Comparison of ENCODE assay signal across 30 cellular contexts in the genomic region with DNA sequence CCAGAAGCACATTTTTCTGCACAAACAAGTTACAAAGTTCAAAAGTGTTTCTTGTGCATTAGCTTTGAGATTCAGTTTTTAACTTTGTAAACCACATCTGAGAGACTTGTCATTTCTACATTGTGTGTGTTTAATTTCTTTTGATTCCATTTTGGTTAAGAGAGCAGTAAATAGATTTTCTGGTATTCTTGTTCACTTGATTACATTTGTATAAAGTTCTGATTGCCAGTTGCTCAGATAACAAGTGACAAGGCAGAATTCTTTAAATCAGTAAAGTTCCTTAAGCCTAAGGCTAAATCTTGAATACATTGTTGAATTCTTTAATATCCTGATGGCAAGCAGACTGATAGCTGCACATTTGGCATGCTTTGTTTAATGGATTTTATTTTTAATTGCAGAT.
"Had no signal": no experiment of that assay in that cellular context is flagged by ENCODE, and none has a peak within 500 bp of the region (broad histone marks: within the 10 kb centered on the region; RNA-seq: fewer than 3 reads in every experiment).

No MANE protein-coding gene starts in this region.

- H3K27me3 ChIP-seq: breast epithelium, esophagus muscularis mucosa, foreskin keratinocyte, heart right ventricle, neural progenitor cell, sigmoid colon, suprapubic skin, tibial artery, upper lobe of right lung had no signal

- DNase-seq: activated CD4-positive, alpha-beta T cell treated with anti-CD3 and anti-CD28 coated beads for 4 hours; activated CD4-positive, alpha-beta T cell treated with anti-CD3 and anti-CD28 coated beads, Interleukin-2, amount 50 U/mL, for 48 hours; activated CD8-positive, alpha-beta memory T cell treated with anti-CD3 and anti-CD28 coated beads, Interleukin-2, amount 50 U/mL, for 4 hours; activated naive CD8-positive, alpha-beta T cell treated with anti-CD3 and anti-CD28 coated beads, Interleukin-2, amount 50 U/mL, for 24 hours; activated T-cell treated with anti-CD3 and anti-CD28 coated beads, Interleukin-2, amount 50 U/mL, for 1 hour; foreskin keratinocyte; heart right ventricle; kidney glomerular epithelial cell; lower lobe of right lung; mesenchymal stem cell; natural killer cell; occipital lobe; psoas muscle; sigmoid colon; stimulated activated CD4-positive, alpha-beta T cell treated with anti-CD3 and anti-CD28 coated beads, Interleukin-15, amount 100 ng/mL, for 24 hours; stimulated activated CD4-positive, alpha-beta T cell treated with anti-CD3 and anti-CD28 coated beads, Interleukin-2, amount 100 ng/mL, for 24 hours; stimulated activated naive CD4-positive, alpha-beta T cell; T-helper 1 cell; tibial artery; upper lobe of right lung had no signal

- H3K79me2 ChIP-seq: parathyroid adenoma had no signal

- H3K4me1 ChIP-seq: breast epithelium, foreskin keratinocyte had no signal

- H3K4me3 Mint-ChIP-seq: activated naive CD8-positive, alpha-beta T cell treated with anti-CD3 and anti-CD28 coated beads, Interleukin-2, amount 50 U/mL, for 24 hours; central memory CD8-positive, alpha-beta T cell; dendritic cell treated with granulocyte-macrophage colony-stimulating factor and Interleukin-4, amounts not matched to agents 40 ng/mL and 50 ng/mL, for 4 days; neural progenitor cell had no signal

- H3K4me3 ChIP-seq: breast epithelium, esophagus muscularis mucosa, heart right ventricle, lower lobe of right lung, neural progenitor cell, psoas muscle, sigmoid colon, suprapubic skin, tibial artery, upper lobe of right lung had no signal

- H3K9ac ChIP-seq: neural progenitor cell, parathyroid adenoma had no signal

- H3K4me2 ChIP-seq: neural progenitor cell had no signal

- H3K9me3 ChIP-seq: breast epithelium, esophagus muscularis mucosa, heart right ventricle, lower lobe of right lung, psoas muscle, sigmoid colon, suprapubic skin, tibial artery, upper lobe of right lung had no signal

- H3K9me3 Mint-ChIP-seq: activated naive CD8-positive, alpha-beta T cell treated with anti-CD3 and anti-CD28 coated beads, Interleukin-2, amount 50 U/mL, for 24 hours; activated T-helper 2 cell treated with anti-CD3 and anti-CD28 coated beads, Interferon-gamma antibody, Interleukin-2, Interleukin-4, amounts not matched to agents 10 μg/mL and 5 μg/mL and 100 μg/mL, durations not matched to agents 14 hours and 24 hours and 36 hours; central memory CD8-positive, alpha-beta T cell; dendritic cell treated with granulocyte-macrophage colony-stimulating factor and Interleukin-4, amounts not matched to agents 40 ng/mL and 50 ng/mL, for 4 days; natural killer cell; neural progenitor cell; T-helper 2 cell treated with Interferon-gamma antibody and Interleukin-4, amounts not matched to agents 5 μg/mL and 100 μg/mL, for 36 hours had no signal

- H3K27ac ChIP-seq: breast epithelium, esophagus muscularis mucosa, foreskin keratinocyte, lower lobe of right lung, neural progenitor cell, parathyroid adenoma, sigmoid colon, suprapubic skin, tibial artery, upper lobe of right lung had no signal

- H2AFZ ChIP-seq: neural progenitor cell, parathyroid adenoma had no signal

- H3K27ac Mint-ChIP-seq: activated T-helper 2 cell treated with anti-CD3 and anti-CD28 coated beads, Interferon-gamma antibody, Interleukin-2, Interleukin-4, amounts not matched to agents 10 μg/mL and 5 μg/mL and 100 μg/mL, durations not matched to agents 14 hours and 24 hours and 36 hours; dendritic cell treated with granulocyte-macrophage colony-stimulating factor and Interleukin-4, amounts not matched to agents 40 ng/mL and 50 ng/mL, for 4 days; neural progenitor cell had no signal

- ATAC-seq: activated naive CD8-positive, alpha-beta T cell treated with anti-CD3 and anti-CD28 coated beads, Interleukin-2, amount 50 U/mL, for 24 hours; foreskin keratinocyte; heart right ventricle; left lobe of liver; lower lobe of right lung; natural killer cell; psoas muscle; upper lobe of right lung had no signal

- H3K36me3 ChIP-seq: breast epithelium had no signal

- H3K27me3 Mint-ChIP-seq: activated naive CD8-positive, alpha-beta T cell treated with anti-CD3 and anti-CD28 coated beads, Interleukin-2, amount 50 U/mL, for 24 hours; central memory CD8-positive, alpha-beta T cell; dendritic cell treated with granulocyte-macrophage colony-stimulating factor and Interleukin-4, amounts not matched to agents 40 ng/mL and 50 ng/mL, for 4 days had no signal
